ENCODE assay signal across 8 cellular contexts in genomic region chr6:26031595-26032386, GRCh38. TPM values are rescaled to one million over a fixed set of nuclear protein-coding genes. Genes with fewer than 3 reads are reported as not detected.
A peak's percentile ranks its signal among the peaks of the same experiment; 100 is the strongest.
DNase-seq lines count a peak whose midpoint lies in the region; ATAC-seq lines count a peak whose summit lies in the region.

No MANE protein-coding gene starts in this region.

- intact Hi-C loops in activated CD4-positive, alpha-beta T cell treated with anti-CD3 and anti-CD28 coated beads, Interleukin-2, amount 10 ng/mL, durations not matched to agents 24 days and 14 days (cut with micrococcal nuclease): loop anchor here (1.0 to 5.0 kb wide), 5 partner anchors 72 to 1861 kb away; a partner anchor contains a TSS
- intact Hi-C loops in dendritic cell treated with granulocyte-macrophage colony-stimulating factor and Interleukin-4, amounts not matched to agents 40 ng/mL and 50 ng/mL, for 4 days (cut with micrococcal nuclease): no loop called here

- H3K4me1 Mint-ChIP-seq in CD4-positive, CD25-positive, alpha-beta regulatory T cell: peaks cover 16 to 49% (median 33%) of the 10 kb centered on the region in 4 donors
- H3K4me1 Mint-ChIP-seq in activated CD4-positive, alpha-beta T cell treated with anti-CD3 and anti-CD28 coated beads, Interleukin-2, amount 10 ng/mL, durations not matched to agents 24 days and 14 days: peaks cover 66% of the 10 kb centered on the region
- peaks cover 33% of the 10 kb centered on the region for H3K4me1 Mint-ChIP-seq in dendritic cell treated with granulocyte-macrophage colony-stimulating factor and Interleukin-4, amounts not matched to agents 40 ng/mL and 50 ng/mL, for 4 days (ENCODE audit: low read depth)

- peak overlapping the region; percentile 85 for H3K27ac ChIP-seq in CD4-positive, CD25-positive, alpha-beta regulatory T cell (ENCODE audit: insufficient read depth, low read length, poor library complexity, severe bottlenecking)

- H3K4me3 Mint-ChIP-seq in CD4-positive, CD25-positive, alpha-beta regulatory T cell: peak overlapping the region; percentile 94 to 98 (median 97)
- peak overlapping the region; percentile 92 for H3K4me3 Mint-ChIP-seq in activated CD4-positive, alpha-beta T cell treated with anti-CD3 and anti-CD28 coated beads, Interleukin-2, amount 10 ng/mL, durations not matched to agents 24 days and 14 days
- peak overlapping the region; percentile 74 for H3K4me3 Mint-ChIP-seq in dendritic cell treated with granulocyte-macrophage colony-stimulating factor and Interleukin-4, amounts not matched to agents 40 ng/mL and 50 ng/mL, for 4 days

- DNase-seq in CD4-positive, CD25-positive, alpha-beta regulatory T cell: peak; percentile 82 to 97 (median 90)
- DNase-seq in NCI-H526 (lab: John Stamatoyannopoulos, UW) (peak; percentile 98 to 99), left kidney (ENCODE audit: low read depth, low spot score) (peak; percentile 99)
- DNase-seq in activated CD4-positive, alpha-beta T cell treated with anti-CD3 and anti-CD28 coated beads, Interleukin-2, amount 10 ng/mL, durations not matched to agents 24 days and 14 days: peak; percentile 97
- peak; percentile 88 for DNase-seq in stimulated activated CD4-positive, alpha-beta T cell treated with anti-CD3 and anti-CD28 coated beads, Interleukin-4, amount 100 ng/mL, for 24 hours

- H3K9me3 Mint-ChIP-seq in CD4-positive, CD25-positive, alpha-beta regulatory T cell: peaks cover 0 to 1% (median 0%) of the 10 kb centered on the region in 7 donors
- H3K9me3 Mint-ChIP-seq in activated CD4-positive, alpha-beta T cell treated with anti-CD3 and anti-CD28 coated beads, Interleukin-2, amount 10 ng/mL, durations not matched to agents 24 days and 14 days: peaks cover 4% of the 10 kb centered on the region
- no peaks in the 10 kb centered on the region for H3K9me3 Mint-ChIP-seq in dendritic cell treated with granulocyte-macrophage colony-stimulating factor and Interleukin-4, amounts not matched to agents 40 ng/mL and 50 ng/mL, for 4 days

- H3K4me1 ChIP-seq in CD4-positive, CD25-positive, alpha-beta regulatory T cell (ENCODE audit: control insufficient read depth, insufficient read depth, low read length, poor library complexity, severe bottlenecking): peaks cover 36% of the 10 kb centered on the region

- H3K9me3 ChIP-seq in CD4-positive, CD25-positive, alpha-beta regulatory T cell (ENCODE audit: control insufficient read depth in 2 of 2, low read length in 2 of 2): no peaks in the 10 kb centered on the region

- no peaks in the 10 kb centered on the region for H3K36me3 Mint-ChIP-seq in CD4-positive, CD25-positive, alpha-beta regulatory T cell
- peaks cover 3% of the 10 kb centered on the region for H3K36me3 Mint-ChIP-seq in activated CD4-positive, alpha-beta T cell treated with anti-CD3 and anti-CD28 coated beads, Interleukin-2, amount 10 ng/mL, durations not matched to agents 24 days and 14 days (ENCODE audit: low read depth)
- peaks cover 5% of the 10 kb centered on the region for H3K36me3 Mint-ChIP-seq in dendritic cell treated with granulocyte-macrophage colony-stimulating factor and Interleukin-4, amounts not matched to agents 40 ng/mL and 50 ng/mL, for 4 days (ENCODE audit: low read depth)

- H3K27me3 ChIP-seq in CD4-positive, CD25-positive, alpha-beta regulatory T cell (ENCODE audit: control insufficient read depth, insufficient read depth, low read length): no peaks in the 10 kb centered on the region

- peak overlapping the region; percentile 93 for H3K4me3 ChIP-seq in CD4-positive, CD25-positive, alpha-beta regulatory T cell (ENCODE audit: low read depth, low read length)

- ATAC-seq in CD4-positive, CD25-positive, alpha-beta regulatory T cell (ENCODE audit: low read depth in 2 of 2): peak; percentile 72 to 75
- ATAC-seq in GM19372 (IDR thresholded peaks at IDR 0.05; ENCODE audit: low read depth, unreplicated experiment) (peak; percentile 37), HG03520 (IDR thresholded peaks at IDR 0.05; ENCODE audit: unreplicated experiment) (peak; percentile 48)

- no peaks in the 10 kb centered on the region for H3K27me3 Mint-ChIP-seq in CD4-positive, CD25-positive, alpha-beta regulatory T cell
- peaks cover 3% of the 10 kb centered on the region for H3K27me3 Mint-ChIP-seq in activated CD4-positive, alpha-beta T cell treated with anti-CD3 and anti-CD28 coated beads, Interleukin-2, amount 10 ng/mL, durations not matched to agents 24 days and 14 days
- no peaks in the 10 kb centered on the region for H3K27me3 Mint-ChIP-seq in dendritic cell treated with granulocyte-macrophage colony-stimulating factor and Interleukin-4, amounts not matched to agents 40 ng/mL and 50 ng/mL, for 4 days

- no peaks in the 10 kb centered on the region for H3K36me3 ChIP-seq in CD4-positive, CD25-positive, alpha-beta regulatory T cell (ENCODE audit: control insufficient read depth, insufficient read depth, low read length)

- peak overlapping the region; percentile 89 to 99 (median 98) for H3K27ac Mint-ChIP-seq in CD4-positive, CD25-positive, alpha-beta regulatory T cell
- H3K27ac Mint-ChIP-seq in activated CD4-positive, alpha-beta T cell treated with anti-CD3 and anti-CD28 coated beads, Interleukin-2, amount 10 ng/mL, durations not matched to agents 24 days and 14 days: peak overlapping the region; percentile 97
- H3K27ac Mint-ChIP-seq in dendritic cell treated with granulocyte-macrophage colony-stimulating factor and Interleukin-4, amounts not matched to agents 40 ng/mL and 50 ng/mL, for 4 days: peak overlapping the region; percentile 91

RNA-seq across cellular contexts. Expression of gene HFE, which starts 55.4 kb away (rescaled TPM):
- total RNA-seq in CD4-positive, CD25-positive, alpha-beta regulatory T cell: 2.6 TPM
- polyA plus RNA-seq in CD4-positive, CD25-positive, alpha-beta regulatory T cell: 1 to 10 TPM; 1.2 to 2.5 (median 2.4) TPM
- 0.12 and 0.50 TPM in 2 replicates for total RNA-seq in activated CD4-positive, alpha-beta T cell treated with anti-CD3 and anti-CD28 coated beads, Interleukin-2, amount 10 ng/mL, durations not matched to agents 24 days and 14 days

Comparison
In these comparisons a context has a peak if more than half of its experiments do, and no peak if none do; other contexts are left out.
1. Peak in every context shown above with its lines: DNase-seq, ATAC-seq, H3K4me3 ChIP-seq and H3K27ac ChIP-seq.